In genomic region chr5:81963544-81963943, GRCh38 we compare ENCODE assay signal across 21 cellular contexts. TPM values are rescaled to one million over a fixed set of nuclear protein-coding genes. Genes with fewer than 3 reads are reported as not detected.
DNase-seq lines count a peak whose midpoint lies in the region; ATAC-seq, FAIRE-seq and TF ChIP-seq lines count a peak whose summit lies in the region.
"Had no signal": no experiment of that assay in that cellular context is flagged by ENCODE, and none has a peak within 500 bp of the region (broad histone marks: within the 10 kb centered on the region; RNA-seq: fewer than 3 reads in every experiment).

No MANE protein-coding gene starts in this region.

- intact Hi-C loops in HepG2 (cut with micrococcal nuclease; ENCODE audit: unreplicated experiment): no loop called here
- intact Hi-C loops in right lobe of liver (cut with DNase I): no loop called here
- intact Hi-C loops in K562 (cut with micrococcal nuclease): no loop called here

- TF ChIP-seq CTCF in HepG2 (CRISPR knock-in tag; IDR thresholded peaks at IDR 0.05) (no peak), right lobe of liver (IDR thresholded peaks at IDR 0.05) (no peak), K562 (IDR thresholded peaks at IDR 0.05 in 2 of 3, conservative IDR thresholded peaks at IDR 0.05 in 1 of 3; ENCODE audit: insufficient read depth in 2 of 3, low read depth in 1 of 3, low read length in 3 of 3) (no peak), neural progenitor cell (IDR thresholded peaks at IDR 0.05) (no peak)

- H3K27ac Mint-ChIP-seq in neural progenitor cell: no peak overlapping the region
- no peak overlapping the region for H3K27ac Mint-ChIP-seq in activated T-cell treated with anti-CD3 and anti-CD28 coated beads, Interleukin-2, amount 50 U/mL, for 72 hours
- H3K27ac Mint-ChIP-seq: B cell; CD4-positive, alpha-beta T cell; CD8-positive, alpha-beta T cell had no signal

- TF ChIP-seq POLR2A in HepG2 (IDR thresholded peaks at IDR 0.05; ENCODE audit: insufficient read depth in 1 of 2, low read depth in 2 of 2, low read length in 2 of 2): no peak
- TF ChIP-seq POLR2A in right lobe of liver (IDR thresholded peaks at IDR 0.05): no peak
- TF ChIP-seq POLR2A in K562 (conservative IDR thresholded peaks at IDR 0.05): no peak

- in situ Hi-C loops in HepG2 (cut with HindIII; ENCODE audit: extremely low pct_ligation_motif_present, low pct_unique_long_range_greater_than_20kb): no loop called here
- in situ Hi-C loops in K562 (cut with MboI): no loop called here

- H3K9ac ChIP-seq in HepG2 (ENCODE audit: insufficient read depth, low read depth, low read length) (no peak overlapping the region), K562 (ENCODE audit: insufficient read depth in 1 of 2, low read depth in 2 of 2, low read length in 2 of 2) (no peak overlapping the region), neural progenitor cell (no peak overlapping the region)
- H3K9ac ChIP-seq: BLaER1 treated with 17β-estradiol and CSF1 and Interleukin-3, amounts not matched to agents 10 nM and 100 nM had no signal

- H3K27me3 Mint-ChIP-seq in neural progenitor cell (ENCODE audit: insufficient read depth, low read depth): peaks cover 2% of the 10 kb centered on the region
- H3K27me3 Mint-ChIP-seq in activated T-cell treated with anti-CD3 and anti-CD28 coated beads, Interleukin-2, amount 50 U/mL, for 72 hours (ENCODE audit: low read depth): no peaks in the 10 kb centered on the region
- H3K27me3 Mint-ChIP-seq: CD4-positive, alpha-beta T cell had no signal

- no peak for DNase-seq in HepG2 (ENCODE audit: low spot score)
- DNase-seq in right lobe of liver: no peak
- DNase-seq in K562 (ENCODE audit: extremely low read depth in 1 of 4, low spot score in 3 of 4): no peak
- DNase-seq in neural progenitor cell (ENCODE audit: low spot score): no peak
- DNase-seq in activated T-cell treated with anti-CD3 and anti-CD28 coated beads, Interleukin-2, amount 50 U/mL, for 72 hours: no peak
- DNase-seq: AML-193; Caco-2; Calu3; CD4-positive, alpha-beta T cell; CD8-positive, alpha-beta T cell; DMS79 treated with DMSO at 0.1 percent for 48 hours; GF-D8 had no signal

- H3K36me3 ChIP-seq in HepG2 (replicated peaks in 1 of 2; ENCODE audit: control insufficient read depth in 1 of 2, insufficient read depth in 2 of 2, low read length in 2 of 2) (no peaks in the 10 kb centered on the region), right lobe of liver (no peaks in the 10 kb centered on the region), K562 (ENCODE audit: control insufficient read depth, insufficient read depth, low read length) (no peaks in the 10 kb centered on the region), neural progenitor cell (no peaks in the 10 kb centered on the region)
- H3K36me3 ChIP-seq: BLaER1 treated with 17β-estradiol and CSF1 and Interleukin-3, amounts not matched to agents 10 nM and 100 nM had no signal

- no peak overlapping the region for H3K4me3 Mint-ChIP-seq in neural progenitor cell
- H3K4me3 Mint-ChIP-seq in activated T-cell treated with anti-CD3 and anti-CD28 coated beads, Interleukin-2, amount 50 U/mL, for 72 hours: no peak overlapping the region
- H3K4me3 Mint-ChIP-seq: B cell; CD4-positive, alpha-beta T cell; CD8-positive, alpha-beta T cell had no signal

- no peak for TF ChIP-seq EP300 in HepG2 (IDR thresholded peaks at IDR 0.05; ENCODE audit: low read depth in 2 of 2, low read length in 2 of 2)
- no peak for TF ChIP-seq EP300 in HepG2 (CRISPR knock-in tag; IDR thresholded peaks at IDR 0.05; ENCODE audit: borderline replicate concordance)
- no peak for TF ChIP-seq EP300 in K562 (IDR thresholded peaks at IDR 0.05; ENCODE audit: low read length)

- CTCF ChIA-PET in HepG2 (lab: Yijun Ruan, JAX; ENCODE audit: low intra/inter-chr PET ratio, low total read pairs) (no interaction called here), K562 (lab: Yijun Ruan, JAX; ENCODE audit: low intra/inter-chr PET ratio) (no interaction called here)

- FAIRE-seq in HepG2 (lab: Jason Lieb, UNC) (no peak), K562 (lab: Jason Lieb, UNC) (no peak)
- FAIRE-seq: A549, D721Med, GM12891, GM19239 had no signal

- BruUV-seq in HepG2 (replicated peaks; lab: Mats Ljungman, UMichigan) (no TSS peak), K562 (replicated peaks; lab: Mats Ljungman, UMichigan) (no TSS peak)

- H3K27me3 ChIP-seq in HepG2 (ENCODE audit: control insufficient read depth in 1 of 2, insufficient read depth in 2 of 2, low read length in 2 of 2) (no peaks in the 10 kb centered on the region), right lobe of liver (no peaks in the 10 kb centered on the region), K562 (ENCODE audit: control insufficient read depth in 2 of 2, insufficient read depth in 2 of 2, low read length in 2 of 2) (no peaks in the 10 kb centered on the region), neural progenitor cell (no peaks in the 10 kb centered on the region)
- H3K27me3 ChIP-seq: BLaER1 treated with 17β-estradiol and CSF1 and Interleukin-3, amounts not matched to agents 10 nM and 100 nM had no signal

- POLR2A ChIA-PET in HepG2 (lab: Yijun Ruan, JAX) (no interaction called here), K562 (lab: Yijun Ruan, JAX) (no interaction called here)

- H3K9me3 ChIP-seq in HepG2 (ENCODE audit: low read length) (no peaks in the 10 kb centered on the region), right lobe of liver (no peaks in the 10 kb centered on the region), K562 (replicated peaks; ENCODE audit: control insufficient read depth, insufficient read depth, low read depth, low read length) (no peaks in the 10 kb centered on the region), neural progenitor cell (ENCODE audit: low read depth) (no peaks in the 10 kb centered on the region)
- H3K9me3 ChIP-seq: A549; BLaER1 treated with 17β-estradiol and CSF1 and Interleukin-3, amounts not matched to agents 10 nM and 100 nM; Caco-2 had no signal

- H3K79me2 ChIP-seq in HepG2 (ENCODE audit: insufficient read depth, low read length): no peaks in the 10 kb centered on the region
- H3K79me2 ChIP-seq in K562 (ENCODE audit: control insufficient read depth, insufficient read depth, low read length): no peaks in the 10 kb centered on the region
- H3K79me2 ChIP-seq in neural progenitor cell (ENCODE audit: low read depth): no peaks in the 10 kb centered on the region

- no peaks in the 10 kb centered on the region for H4K20me1 ChIP-seq in HepG2 (ENCODE audit: insufficient read depth, low read length)
- no peaks in the 10 kb centered on the region for H4K20me1 ChIP-seq in K562 (replicated peaks; ENCODE audit: control insufficient read depth, insufficient read depth, low read length)
- H4K20me1 ChIP-seq in neural progenitor cell (ENCODE audit: low read depth): no peaks in the 10 kb centered on the region
- H4K20me1 ChIP-seq: BLaER1 treated with 17β-estradiol and CSF1 and Interleukin-3, amounts not matched to agents 10 nM and 100 nM had no signal

- H3K9me1 ChIP-seq in K562 (ENCODE audit: control insufficient read depth, insufficient read depth, low read length): no peaks in the 10 kb centered on the region

- no peak for TF ChIP-seq RAD21 in HepG2 (CRISPR knock-in tag; IDR thresholded peaks at IDR 0.05)
- no peak for TF ChIP-seq RAD21 in K562 (CRISPR knock-in tag; conservative IDR thresholded peaks at IDR 0.05 in 1 of 2, IDR thresholded peaks at IDR 0.05 in 1 of 2)

- peaks cover 8% of the 10 kb centered on the region; the same call in 1 of the 2 replicates for H3K4me1 ChIP-seq in HepG2 (ENCODE audit: insufficient read depth, low read length)
- H3K4me1 ChIP-seq in right lobe of liver: no peaks in the 10 kb centered on the region
- peaks cover 0 to 2% of the 10 kb centered on the region in 2 experiments; a peak in 3 of 5 replicates for H3K4me1 ChIP-seq in K562 (replicated peaks in 1 of 2; ENCODE audit: control insufficient read depth in 2 of 2, insufficient read depth in 2 of 2, low read length in 2 of 2)
- H3K4me1 ChIP-seq in neural progenitor cell: peaks cover 11% of the 10 kb centered on the region
- H3K4me1 ChIP-seq: A549; BLaER1 treated with 17β-estradiol and CSF1 and Interleukin-3, amounts not matched to agents 10 nM and 100 nM; Caco-2 had no signal

- no peak overlapping the region for H3K4me2 ChIP-seq in HepG2 (ENCODE audit: low read depth, low read length)
- no peak overlapping the region for H3K4me2 ChIP-seq in K562 (ENCODE audit: insufficient read depth, low read length)
- no peak overlapping the region for H3K4me2 ChIP-seq in neural progenitor cell
- H3K4me2 ChIP-seq: A549; BLaER1 treated with 17β-estradiol and CSF1 and Interleukin-3, amounts not matched to agents 10 nM and 100 nM had no signal

- H3K4me1 Mint-ChIP-seq in neural progenitor cell: peaks cover 6% of the 10 kb centered on the region
- no peaks in the 10 kb centered on the region for H3K4me1 Mint-ChIP-seq in activated T-cell treated with anti-CD3 and anti-CD28 coated beads, Interleukin-2, amount 50 U/mL, for 72 hours (ENCODE audit: low read depth)
- H3K4me1 Mint-ChIP-seq: B cell had no signal

- H2AFZ ChIP-seq in HepG2 (ENCODE audit: low read length): no peak overlapping the region
- no peak overlapping the region for H2AFZ ChIP-seq in K562 (ENCODE audit: low read depth, low read length)
- peak overlapping the region; percentile 2 for H2AFZ ChIP-seq in neural progenitor cell (replicated peaks)

- H3K27ac ChIP-seq in HepG2 (ENCODE audit: extremely low read length, insufficient read depth, low read length) (no peak overlapping the region), right lobe of liver (no peak overlapping the region), K562 (ENCODE audit: extremely low read depth, low read depth, low read length) (no peak overlapping the region), neural progenitor cell (no peak overlapping the region)
- H3K27ac ChIP-seq: 22Rv1; A549; BLaER1 treated with 17β-estradiol and CSF1 and Interleukin-3, amounts not matched to agents 10 nM and 100 nM; C4-2B had no signal

- H3F3A ChIP-seq in neural progenitor cell (ENCODE audit: low read depth): no peaks in the 10 kb centered on the region

- peaks cover 2% of the 10 kb centered on the region for H3K9me3 Mint-ChIP-seq in neural progenitor cell
- H3K9me3 Mint-ChIP-seq in activated T-cell treated with anti-CD3 and anti-CD28 coated beads, Interleukin-2, amount 50 U/mL, for 72 hours: peaks cover 0 to 1% of the 10 kb centered on the region in 2 donors
- H3K9me3 Mint-ChIP-seq: CD4-positive, alpha-beta T cell; CD8-positive, alpha-beta T cell had no signal

- WGBS in HepG2 (ENCODE audit: low lambda C conversion rate): 45% methylated on average over 4 of the region's 4 CpGs
- 76% methylated on average over 4 of the region's 4 CpGs for WGBS in right lobe of liver (ENCODE audit: insufficient coverage, low coverage, low lambda C conversion rate, missing lambda C conversion rate)
- 70% methylated on average over 4 of the region's 4 CpGs for WGBS in K562 (ENCODE audit: insufficient coverage, low coverage, missing lambda C conversion rate)

- ATAC-seq in HepG2 (no peak), right lobe of liver (no peak), K562 (no peak), GM19452 (IDR thresholded peaks at IDR 0.05; ENCODE audit: unreplicated experiment) (no peak)
- ATAC-seq in activated T-cell treated with anti-CD3 and anti-CD28 coated beads, Interleukin-2, amount 50 U/mL, for 72 hours (replicated peaks in 1 of 2): no peak
- ATAC-seq: A549; CD8-positive, alpha-beta T cell had no signal

- H3K4me3 ChIP-seq in HepG2 (replicated peaks in 1 of 3; ENCODE audit: insufficient read depth in 1 of 3, low read depth in 2 of 3, low read length in 3 of 3) (no peak overlapping the region), right lobe of liver (no peak overlapping the region), K562 (no peak overlapping the region), neural progenitor cell (no peak overlapping the region)
- H3K4me3 ChIP-seq: A549; BLaER1 treated with 17β-estradiol and CSF1 and Interleukin-3, amounts not matched to agents 10 nM and 100 nM had no signal

- no peaks in the 10 kb centered on the region for H3K36me3 Mint-ChIP-seq in neural progenitor cell
- no peaks in the 10 kb centered on the region for H3K36me3 Mint-ChIP-seq in activated T-cell treated with anti-CD3 and anti-CD28 coated beads, Interleukin-2, amount 50 U/mL, for 72 hours (ENCODE audit: insufficient read depth in 2 of 2)
- H3K36me3 Mint-ChIP-seq: CD8-positive, alpha-beta T cell had no signal

RNA-seq across cellular contexts. Expression of gene ATG10, which starts 8.3 kb away (rescaled TPM):
- total RNA-seq in HepG2 (2016; rRNA removed; fragmentation: Illumina TruSeq; extraction: Trizol) (5.6 and 5.7 TPM in 2 replicates), right lobe of liver (1 to 10 TPM; 2.9 to 8.0 (median 4.4) TPM), K562 (2014; rRNA removed) (7.0 and 7.2 TPM in 2 replicates), K562 (2014; rRNA removed; fragmentation: Illumina TruSeq; extraction: Trizol) (12.0 and 13.9 TPM in 2 replicates), K562 (2015; rRNA removed; fragmentation: Illumina TruSeq; extraction: Trizol) (16.4 and 17.1 TPM in 2 replicates), K562 (2021) (11.6 and 12.2 TPM in 2 replicates), neural progenitor cell (ENCODE audit: low replicate concordance) (13.4 and 13.9 TPM in 2 replicates)
- total RNA-seq in HepG2 (2016; cell fraction: cytosol; rRNA removed; fragmentation: Illumina TruSeq; extraction: Trizol; ENCODE audit: low read depth): 4.4 and 5.9 TPM in 2 replicates
- 4.2 and 5.4 TPM in 2 replicates for total RNA-seq in HepG2 (2016; cell fraction: insoluble cytoplasmic fraction; rRNA removed; fragmentation: Illumina TruSeq; extraction: Trizol)
- 7.7 and 8.1 TPM in 2 replicates for total RNA-seq in HepG2 (2016; cell fraction: membrane; rRNA removed; fragmentation: Illumina TruSeq; extraction: Trizol)
- total RNA-seq in HepG2 (2016; cell fraction: nucleus; rRNA removed; fragmentation: Illumina TruSeq; extraction: Trizol): 2.8 and 4.2 TPM in 2 replicates
- polyA plus RNA-seq in HepG2 (2011; rRNA removed) (0.93 and 2.0 TPM in 2 replicates), K562 (2011; rRNA removed) (11.9 and 16.0 TPM in 2 replicates), K562 (2014; fragmentation: Illumina TruSeq; extraction: Trizol) (18.8 and 19.4 TPM in 2 replicates), K562 (2014; fragmentation: Nextera tagmentation; extraction: Ambion mirVana) (10 to 100 TPM; 14.6 to 15.0 TPM), K562 (2014; rRNA removed) (7.9 and 10.6 TPM in 2 replicates)
- 0.89 and 1.00 TPM in 2 replicates for polyA plus RNA-seq in HepG2 (2011; cell fraction: cytosol; rRNA removed)
- polyA plus RNA-seq in HepG2 (2011; cell fraction: nucleus; rRNA removed): 0.66 and 0.69 TPM in 2 replicates
- polyA plus RNA-seq in HepG2 (2012): 2.9 and 4.6 TPM in 2 replicates
- polyA plus RNA-seq in HepG2 (2016; cell fraction: cytosol; fragmentation: Illumina TruSeq; extraction: Trizol; ENCODE audit: low read depth): 4.8 and 6.0 TPM in 2 replicates
- 6.0 and 6.3 TPM in 2 replicates for polyA plus RNA-seq in HepG2 (2016; cell fraction: insoluble cytoplasmic fraction; fragmentation: Illumina TruSeq; extraction: Trizol; ENCODE audit: low read depth)
- 5.6 and 6.7 TPM in 2 replicates for polyA plus RNA-seq in HepG2 (2016; cell fraction: membrane; fragmentation: Illumina TruSeq; extraction: Trizol; ENCODE audit: low read depth)
- polyA plus RNA-seq in HepG2 (2016; cell fraction: nucleus; fragmentation: Illumina TruSeq; extraction: Trizol; ENCODE audit: insufficient read depth, low read depth): 3.8 and 3.9 TPM in 2 replicates
- polyA minus RNA-seq in HepG2 (2011; rRNA and poly(A)+ RNA removed; ENCODE audit: low replicate concordance): 2.8 and 3.2 TPM in 2 replicates
- polyA minus RNA-seq in HepG2 (2011; cell fraction: cytosol; rRNA and poly(A)+ RNA removed): 1.4 and 1.7 TPM in 2 replicates
- 5.8 and 8.6 TPM in 2 replicates for polyA minus RNA-seq in HepG2 (2011; cell fraction: nucleus; rRNA and poly(A)+ RNA removed)
- total RNA-seq in K562 (2011; cell fraction: chromatin; rRNA removed; ENCODE audit: low replicate concordance): 14.0 and 18.7 TPM in 2 replicates
- total RNA-seq in K562 (2011; cell fraction: nucleolus; rRNA removed): 10.8 and 15.5 TPM in 2 replicates
- total RNA-seq in K562 (2011; cell fraction: nucleoplasm; rRNA removed): 16.6 and 23.2 TPM in 2 replicates
- polyA plus RNA-seq in K562 (2011; cell fraction: cytosol; rRNA removed): 4.1 and 8.5 TPM in 2 replicates
- 4.6 and 4.9 TPM in 2 replicates for polyA plus RNA-seq in K562 (2011; cell fraction: nucleus; rRNA removed)
- 17.2 and 19.5 TPM in 2 replicates for polyA plus RNA-seq in K562 (2012)
- 21.6 and 23.8 TPM in 2 replicates for polyA minus RNA-seq in K562 (2011; rRNA and poly(A)+ RNA removed)
- polyA minus RNA-seq in K562 (2011; cell fraction: cytosol; rRNA and poly(A)+ RNA removed): 7.3 and 14.2 TPM in 2 replicates
- 25.7 and 34.7 TPM in 2 replicates for polyA minus RNA-seq in K562 (2011; cell fraction: nucleus; rRNA and poly(A)+ RNA removed)
- total RNA-seq in activated T-cell treated with anti-CD3 and anti-CD28 coated beads, Interleukin-2, amount 50 U/mL, for 72 hours: 10 to 100 TPM in 1 of 2 donors, 1 to 10 TPM in 1; 8.5 to 11.7 TPM

Comparison
In these comparisons a context has a peak if more than half of its experiments do, and no peak if none do; other contexts are left out.
1. Of the 241 proteins assayed by ChIP-seq in both HepG2 and K562: peak only in HepG2: none; only in K562: none; in both: CEBPB; in neither: 239; mixed calls (peak in some experiments, not most) for 1.